In genomic region chr20:21336455-21337151, GRCh38 we compare ENCODE assay signal across 1 cellular context.
TF ChIP-seq lines count a peak whose summit lies in the region.

No MANE protein-coding gene starts in this region.

TF ChIP-seq in HepG2, 621 proteins besides CTCF, POLR2A, EP300 and RAD21 (continued from another document):
- no peak for TF ChIP-seq NFYB (CRISPR knock-in tag; IDR thresholded peaks at IDR 0.05)
- no peak for TF ChIP-seq FOXA1 (IDR thresholded peaks at IDR 0.05)
- 0 out of 2 replicates have a peak, but pooled peaks have one; percentile 15 for TF ChIP-seq FOXA1 (CRISPR knock-in tag; IDR thresholded peaks at IDR 0.05)
